Comparison of ENCODE assay signal across 8 cellular contexts in the genomic region with DNA sequence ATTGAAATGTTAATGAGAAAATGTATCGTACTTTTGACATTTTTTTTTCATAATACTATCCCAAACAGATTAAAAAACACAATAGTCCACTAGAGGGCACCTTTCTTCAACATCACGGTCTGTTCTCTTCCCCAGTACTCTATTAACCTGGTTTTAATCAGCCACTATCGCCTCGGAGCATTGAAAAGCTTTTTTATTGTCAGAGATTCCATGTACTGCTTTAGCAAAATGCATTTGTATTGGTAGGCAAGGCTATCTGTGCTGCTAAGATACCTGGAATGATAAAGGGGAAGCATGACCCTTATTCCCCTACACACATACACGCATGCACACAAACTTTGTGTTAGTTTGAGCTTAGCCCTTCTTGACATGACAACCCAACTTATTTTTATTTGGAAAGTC. TPM values are rescaled to one million over a fixed set of nuclear protein-coding genes. Genes with fewer than 3 reads are reported as not detected.
DNase-seq lines count a peak whose midpoint lies in the region; ATAC-seq, FAIRE-seq and TF ChIP-seq lines count a peak whose summit lies in the region.

No MANE protein-coding gene starts in this region.

- H3K27me3 ChIP-seq in gastroesophageal sphincter (no peaks in the 10 kb centered on the region), small intestine (ENCODE audit: control insufficient read depth in 2 of 2, insufficient read depth in 2 of 2, low read length in 2 of 2) (no peaks in the 10 kb centered on the region)

- TF ChIP-seq CTCF in C4-2B (conservative IDR thresholded peaks at IDR 0.05) (peak; percentile 80), gastroesophageal sphincter (IDR thresholded peaks at IDR 0.05) (peak; percentile 36 to 67 (median 60))

- H3K4me1 ChIP-seq in gastroesophageal sphincter (peaks cover 22 to 73% (median 25%) of the 10 kb centered on the region in 3 donors), small intestine (ENCODE audit: control insufficient read depth in 2 of 2, insufficient read depth in 1 of 2, low read depth in 1 of 2, low read length in 1 of 2) (no peaks in the 10 kb centered on the region)

- no peak for FAIRE-seq in small intestine (lab: Jason Lieb, UNC)

- peak; percentile 50 for ATAC-seq in GM19455 (IDR thresholded peaks at IDR 0.05; ENCODE audit: unreplicated experiment)
- ATAC-seq in gastroesophageal sphincter, result no peak

- no peak overlapping the region for H3K9ac ChIP-seq in SK-N-MC (ENCODE audit: insufficient read length)

- TF ChIP-seq POLR2A in gastroesophageal sphincter (IDR thresholded peaks at IDR 0.05), result no peak

- DNase-seq in NCI-H1417 (lab: John Stamatoyannopoulos, UW) (peak; percentile 38 to 80 (median 45)), SK-N-MC (ENCODE audit: low read depth, low spot score) (peak; percentile 48), small intestine (peak; percentile 57), GM19238 (ENCODE audit: insufficient read length, low spot score) (no peak), GM19240 (ENCODE audit: insufficient read length, low spot score) (no peak)

- no peak for TF ChIP-seq EP300 in gastroesophageal sphincter (IDR thresholded peaks at IDR 0.05)

- 12 to 16% methylated on average over 5 of the region's 5 CpGs for WGBS in gastroesophageal sphincter (ENCODE audit: low coverage in 1 of 2), 2 donors
- 14 to 23% (median 20%) methylated on average over 5 of the region's 5 CpGs for WGBS in small intestine, 3 donors

- no peaks in the 10 kb centered on the region for H3K36me3 ChIP-seq in SK-N-MC (ENCODE audit: insufficient read depth, low read length)
- H3K36me3 ChIP-seq in gastroesophageal sphincter, result no peaks in the 10 kb centered on the region
- H3K36me3 ChIP-seq in small intestine (ENCODE audit: control insufficient read depth in 2 of 2, insufficient read depth in 2 of 2, low read length in 2 of 2), result no peaks in the 10 kb centered on the region

- H3K4me3 ChIP-seq in SK-N-MC (peak overlapping the region; percentile 66), gastroesophageal sphincter (no peak overlapping the region), small intestine (ENCODE audit: low read depth in 1 of 2, low read length in 2 of 2) (no peak overlapping the region)

- no peaks in the 10 kb centered on the region for H3K9me3 ChIP-seq in SK-N-MC (ENCODE audit: low read depth, low read length)
- no peaks in the 10 kb centered on the region for H3K9me3 ChIP-seq in gastroesophageal sphincter
- H3K9me3 ChIP-seq in small intestine (ENCODE audit: control insufficient read depth, low read depth), result no peaks in the 10 kb centered on the region

- no peak overlapping the region for H3K27ac ChIP-seq in C4-2B
- peak overlapping the region; percentile 49; the same call in 1 of the 2 replicates for H3K27ac ChIP-seq in SK-N-MC
- H3K27ac ChIP-seq in gastroesophageal sphincter, result peak overlapping the region in 2 of 4 donors; percentile 52 to 57
- H3K27ac ChIP-seq in small intestine (ENCODE audit: low read depth in 1 of 2, low read length in 1 of 2), result no peak overlapping the region

RNA-seq across cellular contexts. Expression of a gene that starts 11.1 kb away (rescaled TPM):
- 10 to 100 TPM; 19.6 to 47.1 (median 30.2) TPM for total RNA-seq in gastroesophageal sphincter
- 1 to 10 TPM in 1 of 3 donors, under 1 TPM in 1, not detected in 1; 0.54 to 3.5 TPM for polyA plus RNA-seq in small intestine

Comparison
In these comparisons a context has a peak if more than half of its experiments do, and no peak if none do; other contexts are left out.
1. DNase-seq: peak in NCI-H1417 (3 of 3), SK-N-MC (single experiment) and small intestine (single experiment); none in GM19238 (single experiment) and GM19240 (single experiment).